Comparison of ENCODE assay signal across 10 cellular contexts in genomic region chr1:231334952-231335351, GRCh38. TPM values are rescaled to one million over a fixed set of nuclear protein-coding genes. Genes with fewer than 3 reads are reported as not detected.
DNase-seq lines count a peak whose midpoint lies in the region; ATAC-seq, FAIRE-seq and TF ChIP-seq lines count a peak whose summit lies in the region.
"Had no signal": no experiment of that assay in that cellular context is flagged by ENCODE, and none has a peak within 500 bp of the region (broad histone marks: within the 10 kb centered on the region; RNA-seq: fewer than 3 reads in every experiment).

No MANE protein-coding gene starts in this region.

- H3K9me3 ChIP-seq in A549 = no peaks in the 10 kb centered on the region
- H3K9me3 ChIP-seq in mucosa of stomach (ENCODE audit: control insufficient read depth, low read length) = no peaks in the 10 kb centered on the region

- H3K4me3 ChIP-seq in A549 = peak overlapping the region; percentile 82; the same call in 2 of the 3 replicates
- H3K4me3 ChIP-seq in brain microvascular endothelial cell (ENCODE audit: low read depth, low read length) = peak overlapping the region; percentile 31
- no peak overlapping the region for H3K4me3 ChIP-seq in mucosa of stomach (ENCODE audit: low read length)

- TF ChIP-seq POLR2A in A549 (IDR thresholded peaks at IDR 0.05; ENCODE audit: low read length) (no peak), GM12892 (IDR thresholded peaks at IDR 0.05; ENCODE audit: low read depth, low read length) (no peak)

- POLR2A ChIA-PET in A549 (lab: Yijun Ruan, JAX) = no interaction called here

- H3K36me3 Mint-ChIP-seq in HFFc6 (ENCODE audit: low read depth) = peaks cover 42% of the 10 kb centered on the region

- in situ Hi-C loops in brain microvascular endothelial cell (cut with HindIII; ENCODE audit: low pct_ligation_motif_present, low sequenced_read_pairs) = no loop called here

- peaks cover 5% of the 10 kb centered on the region for H3K27me3 Mint-ChIP-seq in HFFc6 (ENCODE audit: insufficient read depth)

- H3K27ac Mint-ChIP-seq in HFFc6 = no peak overlapping the region

- H3K9ac ChIP-seq in mucosa of stomach (ENCODE audit: low read length) = peak overlapping the region; percentile 1

- TF ChIP-seq RAD21 in A549 (conservative IDR thresholded peaks at IDR 0.05 in 1 of 2, IDR thresholded peaks at IDR 0.05 in 1 of 2) = no peak

- peaks cover 57% of the 10 kb centered on the region for H3K4me1 Mint-ChIP-seq in HFFc6 (ENCODE audit: low read depth)

- no peaks in the 10 kb centered on the region for H3K27me3 ChIP-seq in brain microvascular endothelial cell (replicated peaks)
- no peaks in the 10 kb centered on the region for H3K27me3 ChIP-seq in mucosa of stomach (ENCODE audit: control insufficient read depth, insufficient read depth, low read length)

- peak overlapping the region; percentile 93 for H3K4me2 ChIP-seq in A549

- CTCF ChIA-PET in A549 (lab: Yijun Ruan, JAX) = interaction anchor here (0.5 to 1.7 kb wide), 7 partner anchors 19 to 716 kb away, joined by 3 to 11 read pairs (median 3); no protein-coding TSS in a partner anchor

- DNase-seq in A549 (ENCODE audit: low read depth in 1 of 2, low spot score in 1 of 2) (no peak), HFFc6 (no peak), brain microvascular endothelial cell (no peak), C1 segment of cervical spinal cord (lab: John Stamatoyannopoulos, UW) (no peak), NCI-H187 treated with DMSO at 0.1 percent for 48 hours (lab: John Stamatoyannopoulos, UW) (no peak), GM12892 (ENCODE audit: insufficient read length) (no peak)
- DNase-seq: DMS79 had no signal

- H3K4me1 ChIP-seq in A549 (peaks cover 46% of the 10 kb centered on the region), mucosa of stomach (ENCODE audit: control insufficient read depth, insufficient read depth, low read length) (peaks cover 22% of the 10 kb centered on the region)

- peak overlapping the region; percentile 100 for H3K4me3 Mint-ChIP-seq in HFFc6

- H3K27ac ChIP-seq in A549 = no peak overlapping the region
- H3K27ac ChIP-seq in brain microvascular endothelial cell = no peak overlapping the region

- 90% methylated on average over 6 of the region's 6 CpGs for WGBS in A549 (ENCODE audit: missing lambda C conversion rate)

- no peak for ATAC-seq in A549
- ATAC-seq in HG03469 (IDR thresholded peaks at IDR 0.05; ENCODE audit: unreplicated experiment) = no peak

- FAIRE-seq in A549 (lab: Jason Lieb, UNC) = no peak
- FAIRE-seq in GM12892 (lab: Jason Lieb, UNC) = no peak
- FAIRE-seq: colon had no signal

- TF ChIP-seq CTCF in A549 (IDR thresholded peaks at IDR 0.05) (no peak), HFFc6 (IDR thresholded peaks at IDR 0.05) (no peak), brain microvascular endothelial cell (IDR thresholded peaks at IDR 0.05; ENCODE audit: low read depth, low read length, missing control alignments) (no peak)

- H3K9me3 Mint-ChIP-seq in HFFc6 = no peaks in the 10 kb centered on the region

- no peaks in the 10 kb centered on the region for H3K36me3 ChIP-seq in brain microvascular endothelial cell (replicated peaks)
- H3K36me3 ChIP-seq in mucosa of stomach (ENCODE audit: control insufficient read depth, insufficient read depth, low read length) = no peaks in the 10 kb centered on the region

- no peak for TF ChIP-seq EP300 in A549 (IDR thresholded peaks at IDR 0.05)

TF ChIP-seq in A549, 52 proteins besides CTCF, POLR2A, EP300 and RAD21:
- TF ChIP-seq ZFP36 (IDR thresholded peaks at IDR 0.05; ENCODE audit: borderline replicate concordance, partially characterized antibody) (no peak), TFCP2L1 (CRISPR knock-in tag; IDR thresholded peaks at IDR 0.05) (no peak), ELK1 (IDR thresholded peaks at IDR 0.05; ENCODE audit: low read depth, low read length) (no peak), CEBPB (IDR thresholded peaks at IDR 0.05) (no peak), PBX3 (IDR thresholded peaks at IDR 0.05) (no peak), KDM1A (IDR thresholded peaks at IDR 0.05; ENCODE audit: low read depth) (no peak), CBX2 (IDR thresholded peaks at IDR 0.05; ENCODE audit: borderline replicate concordance, low read depth) (no peak)

RNA-seq across cellular contexts. Expression of gene EXOC8, which starts 2.7 kb away (rescaled TPM):
- 7.6 and 7.7 TPM in 2 replicates for polyA plus RNA-seq in A549 (2011; rRNA removed)
- 2.1 and 2.3 TPM in 2 replicates for polyA plus RNA-seq in A549 (2012; cell fraction: cytosol; rRNA removed)
- 2.8 and 3.6 TPM in 2 replicates for polyA plus RNA-seq in A549 (2012; cell fraction: nucleus; rRNA removed)
- polyA plus RNA-seq in A549 (2017; fragmentation: RNase III; extraction: RNeasy Plus Mini Kit Qiagen cat#74134 plus additional on column Dnase treatment) = 8.9 to 10.1 TPM (median 9.8 TPM) in 3 replicates
- polyA minus RNA-seq in A549 (2011; rRNA and poly(A)+ RNA removed) = 12.8 and 13.1 TPM in 2 replicates
- total RNA-seq in HFFc6 (2021; fragmentation: NEBNext Ultra II Directional; extraction: Animal tissue kit (Norgen Biotek cat#: 25700)) = 10 to 100 TPM; 12.3 to 14.8 (median 14.2) TPM
- 4.7 TPM for polyA plus RNA-seq in GM12892 (2012; ENCODE audit: missing spikeins)

RNA-seq across cellular contexts. Expression of gene SPRTN, which starts 3.1 kb away (rescaled TPM):
- polyA plus RNA-seq in A549 (2011; rRNA removed) (17.9 and 21.0 TPM in 2 replicates), A549 (2017; fragmentation: RNase III; extraction: RNeasy Plus Mini Kit Qiagen cat#74134 plus additional on column Dnase treatment) (14.0 to 16.0 TPM (median 14.4 TPM) in 3 replicates)
- 13.4 and 18.0 TPM in 2 replicates for polyA plus RNA-seq in A549 (2012; cell fraction: cytosol; rRNA removed)
- 11.7 and 15.3 TPM in 2 replicates for polyA plus RNA-seq in A549 (2012; cell fraction: nucleus; rRNA removed)
- polyA minus RNA-seq in A549 (2011; rRNA and poly(A)+ RNA removed) = 29.9 and 31.7 TPM in 2 replicates
- 10 to 100 TPM in 4 of 6 experiments, 1 to 10 TPM in 2; 8.4 to 12.6 (median 10.4) TPM for total RNA-seq in HFFc6 (2021; fragmentation: NEBNext Ultra II Directional; extraction: Animal tissue kit (Norgen Biotek cat#: 25700))
- polyA plus RNA-seq in GM12892 (2012; ENCODE audit: missing spikeins) = 4.4 TPM
